In genomic region chr12:106357549-106358409, GRCh38 we compare ENCODE assay signal across 7 cellular contexts.
DNase-seq lines count a peak whose midpoint lies in the region; ATAC-seq, FAIRE-seq and TF ChIP-seq lines count a peak whose summit lies in the region.

POLR3B (plus strand) TSS chr12:106357748; CDS start chr12:106357880, 132 bp downstream.

- peak; percentile 93 for TF ChIP-seq CTCF in astrocyte of the spinal cord (IDR thresholded peaks at IDR 0.05; ENCODE audit: low read depth, low read length)
- TF ChIP-seq CTCF in retinal pigment epithelial cell (conservative IDR thresholded peaks at IDR 0.05; ENCODE audit: low read depth, low read length) = peak; percentile 94

- H3K4me3 ChIP-seq in astrocyte of the spinal cord (ENCODE audit: low read depth, low read length) = peak within 1 kb of the TSS; percentile 59
- peak within 1 kb of the TSS; percentile 83 for H3K4me3 ChIP-seq in retinal pigment epithelial cell (ENCODE audit: low read length)

- DNase-seq in GM18507 (ENCODE audit: extremely low spot score, insufficient read length, low read depth) = peak; percentile 89
- DNase-seq in NCI-H2029 (lab: John Stamatoyannopoulos, UW) = peak; percentile 94
- peak; percentile 93 for DNase-seq in T1000 (lab: John Stamatoyannopoulos, UW)
- peak; percentile 98 for DNase-seq in astrocyte of the spinal cord (ENCODE audit: low read depth, low spot score)
- peak; percentile 96 to 98 for DNase-seq in hippocampal formation (lab: John Stamatoyannopoulos, UW)
- peak; percentile 78 for DNase-seq in retinal pigment epithelial cell (ENCODE audit: low read depth)

- in situ Hi-C loops in astrocyte of the spinal cord (cut with HindIII; ENCODE audit: low sequenced_read_pairs) = no loop called here

- ATAC-seq in HG02981 (IDR thresholded peaks at IDR 0.05; ENCODE audit: unreplicated experiment) = peak; percentile 92

- FAIRE-seq in GM18507 (lab: Jason Lieb, UNC) = peak; percentile 90

Comparison
In these comparisons a context has a peak if more than half of its experiments do, and no peak if none do; other contexts are left out.
1. Peak in every context shown above with its lines: DNase-seq, ATAC-seq and H3K4me3 ChIP-seq.